ENCODE assay signal across 7 cellular contexts in the genomic region with DNA sequence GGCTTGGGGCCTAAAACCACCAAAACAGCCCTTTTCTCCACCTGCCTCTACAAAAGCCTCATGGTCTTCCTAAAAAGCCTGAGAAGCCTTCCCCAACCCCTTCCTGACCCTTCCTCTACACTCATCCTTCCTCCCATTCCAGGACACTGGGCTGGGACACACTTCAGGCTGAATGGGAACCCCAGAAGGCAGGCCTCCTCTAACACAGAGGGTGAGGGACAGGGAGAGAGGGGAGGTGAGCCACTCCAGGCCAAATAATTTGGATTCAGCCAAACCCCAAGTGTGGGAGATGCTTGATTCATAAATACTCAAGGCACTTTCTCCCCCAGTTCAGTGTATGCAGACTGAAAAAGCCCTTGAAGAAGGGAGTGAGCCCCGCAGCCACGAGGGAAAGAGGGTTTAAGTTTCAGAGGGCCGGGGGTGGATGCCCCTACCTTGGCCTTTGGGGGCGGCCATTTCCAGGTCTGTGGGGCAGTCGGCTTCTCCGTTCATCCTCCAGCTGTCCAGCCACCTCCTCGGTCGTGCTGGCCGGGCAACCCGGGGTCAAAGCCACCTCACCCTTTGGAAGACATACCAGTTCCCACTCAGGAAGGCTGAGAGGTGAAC. TPM values are rescaled to one million over a fixed set of nuclear protein-coding genes. Genes with fewer than 3 reads are reported as not detected.
A peak's percentile ranks its signal among the peaks of the same experiment; 100 is the strongest.
DNase-seq lines count a peak whose midpoint lies in the region; ATAC-seq and TF ChIP-seq lines count a peak whose summit lies in the region.

No MANE protein-coding gene starts in this region.

- H3K27ac ChIP-seq in right cardiac atrium (ENCODE audit: low read length) = peak overlapping the region; percentile 60

- WGBS in right cardiac atrium = 7% methylated on average over 10 of the region's 10 CpGs

- H3K9me3 ChIP-seq in right cardiac atrium (ENCODE audit: control insufficient read depth, low read length) = no peaks in the 10 kb centered on the region

- peaks cover 32% of the 10 kb centered on the region for H3K36me3 Mint-ChIP-seq in HFFc6 (ENCODE audit: low read depth)
- peaks cover 41 to 55% of the 10 kb centered on the region in 2 donors for H3K36me3 Mint-ChIP-seq in stimulated activated naive B cell treated with anti-CD40 and anti-IgM and Interleukin-4, amounts not matched to agents 10 μg/mL and 1 μg/mL and 100 μg/mL, for 72 hours

- DNase-seq in HFFc6 (no peak), right cardiac atrium (no peak), glomerular visceral epithelial cell (ENCODE audit: extremely low spot score) (no peak), SIG-M5 (lab: John Stamatoyannopoulos, UW) (no peak), T1000 (lab: John Stamatoyannopoulos, UW) (no peak)
- peak; percentile 24 for DNase-seq in stimulated activated naive B cell treated with anti-CD40 and anti-IgM and Interleukin-4, amounts not matched to agents 10 μg/mL and 1 μg/mL and 100 μg/mL, for 72 hours

- H3K4me1 Mint-ChIP-seq in HFFc6 (ENCODE audit: low read depth) = peaks cover 30% of the 10 kb centered on the region
- H3K4me1 Mint-ChIP-seq in stimulated activated naive B cell treated with anti-CD40 and anti-IgM and Interleukin-4, amounts not matched to agents 10 μg/mL and 1 μg/mL and 100 μg/mL, for 72 hours = peaks cover 53 to 73% of the 10 kb centered on the region in 2 donors

- peak overlapping the region; percentile 82 for H3K4me3 ChIP-seq in WI38 (ENCODE audit: low read depth, low read length)
- peak overlapping the region; percentile 98 for H3K4me3 ChIP-seq in right cardiac atrium (ENCODE audit: low read length)

- H3K27me3 Mint-ChIP-seq in HFFc6 (ENCODE audit: insufficient read depth) = peaks cover 9% of the 10 kb centered on the region
- no peaks in the 10 kb centered on the region for H3K27me3 Mint-ChIP-seq in stimulated activated naive B cell treated with anti-CD40 and anti-IgM and Interleukin-4, amounts not matched to agents 10 μg/mL and 1 μg/mL and 100 μg/mL, for 72 hours

- H3K27me3 ChIP-seq in right cardiac atrium (ENCODE audit: control insufficient read depth, insufficient read depth) = no peaks in the 10 kb centered on the region

- no peak for ATAC-seq in right cardiac atrium
- ATAC-seq in stimulated activated naive B cell treated with anti-CD40 and anti-IgM and Interleukin-4, amounts not matched to agents 10 μg/mL and 1 μg/mL and 100 μg/mL, for 72 hours (replicated peaks) = no peak

- intact Hi-C loops in right cardiac atrium (cut with DNase I) = loop anchor here in 1 of 4 donors (10.0 kb wide), 1 partner anchor 297 kb away; no protein-coding TSS in a partner anchor

- peak overlapping the region; percentile 41 for H3K27ac Mint-ChIP-seq in HFFc6
- peak overlapping the region; percentile 95 for H3K27ac Mint-ChIP-seq in stimulated activated naive B cell treated with anti-CD40 and anti-IgM and Interleukin-4, amounts not matched to agents 10 μg/mL and 1 μg/mL and 100 μg/mL, for 72 hours

- H3K9me3 Mint-ChIP-seq in HFFc6 = no peaks in the 10 kb centered on the region
- no peaks in the 10 kb centered on the region for H3K9me3 Mint-ChIP-seq in stimulated activated naive B cell treated with anti-CD40 and anti-IgM and Interleukin-4, amounts not matched to agents 10 μg/mL and 1 μg/mL and 100 μg/mL, for 72 hours

- peak overlapping the region; percentile 81 for H3K4me3 Mint-ChIP-seq in HFFc6
- H3K4me3 Mint-ChIP-seq in stimulated activated naive B cell treated with anti-CD40 and anti-IgM and Interleukin-4, amounts not matched to agents 10 μg/mL and 1 μg/mL and 100 μg/mL, for 72 hours = peak overlapping the region; percentile 82 to 94

- peaks cover 10% of the 10 kb centered on the region for H3K4me1 ChIP-seq in right cardiac atrium (ENCODE audit: control insufficient read depth, insufficient read depth, low read length)

- no peak for TF ChIP-seq CTCF in HFFc6 (IDR thresholded peaks at IDR 0.05)
- TF ChIP-seq CTCF in WI38 (IDR thresholded peaks at IDR 0.05; ENCODE audit: low read depth, low read length) = no peak

RNA-seq across cellular contexts. Expression of a gene that starts 1.6 kb away (rescaled TPM):
- total RNA-seq in HFFc6 (2021; fragmentation: NEBNext Ultra II Directional; extraction: Animal tissue kit (Norgen Biotek cat#: 25700)) = 10 to 100 TPM; 58.6 to 69.1 (median 65.6) TPM
- total RNA-seq in right cardiac atrium = 10 to 100 TPM; 36.7 to 63.4 (median 58.6) TPM
- polyA plus RNA-seq in right cardiac atrium = 43.5 TPM

RNA-seq across cellular contexts. Expression of a gene that starts 18.2 kb away (rescaled TPM):
- total RNA-seq in HFFc6 (2021; fragmentation: NEBNext Ultra II Directional; extraction: Animal tissue kit (Norgen Biotek cat#: 25700)) = 10 to 100 TPM; 61.1 to 72.2 (median 68.4) TPM
- 10 to 100 TPM; 37.5 to 52.7 (median 41.2) TPM for total RNA-seq in right cardiac atrium
- polyA plus RNA-seq in right cardiac atrium = 31.0 TPM

RNA-seq across cellular contexts. Expression of a gene that starts 31.1 kb away (rescaled TPM):
- total RNA-seq in HFFc6 (2021; fragmentation: NEBNext Ultra II Directional; extraction: Animal tissue kit (Norgen Biotek cat#: 25700)) = 10 to 100 TPM; 29.8 to 37.7 (median 34.0) TPM
- 10 to 100 TPM; 23.5 to 27.6 (median 26.6) TPM for total RNA-seq in right cardiac atrium
- polyA plus RNA-seq in right cardiac atrium = 26.3 TPM

RNA-seq across cellular contexts. Expression of a gene that starts 47.3 kb away (rescaled TPM):
- total RNA-seq in HFFc6 (2021; fragmentation: NEBNext Ultra II Directional; extraction: Animal tissue kit (Norgen Biotek cat#: 25700)) = under 1 TPM in 3 of 6 experiments, not detected in 3; 0.18 to 0.48 (median 0.29) TPM
- 10 to 100 TPM in 2 of 4 donors, 1 to 10 TPM in 2; 5.3 to 11.3 (median 9.7) TPM for total RNA-seq in right cardiac atrium
- 5.4 TPM for polyA plus RNA-seq in right cardiac atrium

RNA-seq across cellular contexts. Expression of a gene that starts 50.1 kb away (rescaled TPM):
- not detected for total RNA-seq in HFFc6 (2021; fragmentation: NEBNext Ultra II Directional; extraction: Animal tissue kit (Norgen Biotek cat#: 25700))
- total RNA-seq in right cardiac atrium = under 1 TPM in 3 of 4 donors, not detected in 1; 0.31 to 0.72 (median 0.46) TPM
- 0.16 TPM for polyA plus RNA-seq in right cardiac atrium
